Comparison of ENCODE assay signal across 2 cellular contexts in genomic region chr10:5683065-5683464, GRCh38.
TF ChIP-seq lines count a peak whose summit lies in the region.

No MANE protein-coding gene starts in this region.

TF ChIP-seq in HepG2, 621 proteins besides CTCF, POLR2A, EP300 and RAD21:
- TF ChIP-seq NFYC (CRISPR knock-in tag; IDR thresholded peaks at IDR 0.05) (no peak), ZNF335 (CRISPR knock-in tag; IDR thresholded peaks at IDR 0.05) (no peak), GPN1 (CRISPR knock-in tag; IDR thresholded peaks at IDR 0.05; ENCODE audit: borderline replicate concordance) (no peak), ZBTB20 (CRISPR knock-in tag; IDR thresholded peaks at IDR 0.05; ENCODE audit: borderline replicate concordance, low read depth) (no peak), TOE1 (CRISPR knock-in tag; IDR thresholded peaks at IDR 0.05) (no peak), MAF1 (CRISPR knock-in tag; IDR thresholded peaks at IDR 0.05; ENCODE audit: borderline replicate concordance) (no peak), ZBTB37 (CRISPR knock-in tag; IDR thresholded peaks at IDR 0.05) (no peak), ZNF225 (CRISPR knock-in tag; IDR thresholded peaks at IDR 0.05) (no peak), CSRNP2 (CRISPR knock-in tag; conservative IDR thresholded peaks at IDR 0.05; ENCODE audit: low read depth) (no peak), REXO4 (CRISPR knock-in tag; IDR thresholded peaks at IDR 0.05; ENCODE audit: borderline replicate concordance) (no peak), SNAPC2 (CRISPR knock-in tag; IDR thresholded peaks at IDR 0.05) (no peak), SP140L (CRISPR knock-in tag; IDR thresholded peaks at IDR 0.05; ENCODE audit: borderline replicate concordance) (no peak), CEBPB (IDR thresholded peaks at IDR 0.05; ENCODE audit: borderline replicate concordance, low read depth, low read length) (no peak), ZSCAN5A (CRISPR knock-in tag; IDR thresholded peaks at IDR 0.05; ENCODE audit: borderline replicate concordance) (no peak), FOXP1 (IDR thresholded peaks at IDR 0.05) (no peak), FOXP1 (CRISPR knock-in tag; IDR thresholded peaks at IDR 0.05) (no peak), ZNF816 (CRISPR knock-in tag; IDR thresholded peaks at IDR 0.05; ENCODE audit: borderline replicate concordance) (no peak), HOMEZ (CRISPR knock-in tag; IDR thresholded peaks at IDR 0.05; ENCODE audit: low read depth) (no peak), ZNF251 (CRISPR knock-in tag; IDR thresholded peaks at IDR 0.05) (no peak)

TF ChIP-seq in K562, 482 proteins besides CTCF, POLR2A, EP300 and RAD21:
- TF ChIP-seq DIDO1 (tag; IDR thresholded peaks at IDR 0.05; ENCODE audit: low read depth) = no peak
- no peak for TF ChIP-seq E2F8 (IDR thresholded peaks at IDR 0.05; ENCODE audit: low read depth, partially characterized antibody)
- TF ChIP-seq SREBF1 (IDR thresholded peaks at IDR 0.05; ENCODE audit: borderline replicate concordance, low read depth, low read length) = no peak
- no peak for TF ChIP-seq ASH1L (IDR thresholded peaks at IDR 0.05; ENCODE audit: borderline replicate concordance, low read depth, partially characterized antibody)
- no peak for TF ChIP-seq CC2D1A (IDR thresholded peaks at IDR 0.05)
- TF ChIP-seq SLC30A9 (CRISPR knock-in tag; IDR thresholded peaks at IDR 0.05) = no peak
- no peak for TF ChIP-seq ARID3A (IDR thresholded peaks at IDR 0.05; ENCODE audit: borderline replicate concordance, low read depth, low read length)
- TF ChIP-seq GTF3C2 (IDR thresholded peaks at IDR 0.05; ENCODE audit: borderline replicate concordance, extremely low read depth, insufficient read length) = no peak
- TF ChIP-seq ZNF699 (CRISPR knock-in tag; IDR thresholded peaks at IDR 0.05; ENCODE audit: insufficient replicate concordance) = no peak
- no peak for TF ChIP-seq ZC3H4 (CRISPR knock-in tag; IDR thresholded peaks at IDR 0.05; ENCODE audit: borderline replicate concordance)
- no peak for TF ChIP-seq KAT2B (IDR thresholded peaks at IDR 0.05; ENCODE audit: low read depth, low read length)
- no peak for TF ChIP-seq TBL1XR1 (IDR thresholded peaks at IDR 0.05; ENCODE audit: low read length in 2 of 2)
- no peak for TF ChIP-seq JUND (IDR thresholded peaks at IDR 0.05; ENCODE audit: borderline replicate concordance, low read depth, low read length)
- no peak for TF ChIP-seq JUND (tag; IDR thresholded peaks at IDR 0.05; ENCODE audit: borderline replicate concordance, low read depth, low read length)
- TF ChIP-seq ZNF398 (CRISPR knock-in tag; IDR thresholded peaks at IDR 0.05) = no peak
- no peak for TF ChIP-seq MYC (IDR thresholded peaks at IDR 0.05; ENCODE audit: low read depth, low read length)
- TF ChIP-seq MYC (CRISPR knock-in tag; IDR thresholded peaks at IDR 0.05; ENCODE audit: borderline replicate concordance, low read depth) = no peak
- TF ChIP-seq ESRRB (CRISPR knock-in tag; IDR thresholded peaks at IDR 0.05; ENCODE audit: borderline replicate concordance) = no peak
